ENCODE assay signal across 8 cellular contexts in genomic region chr4:80202784-80203553, GRCh38. TPM values are rescaled to one million over a fixed set of nuclear protein-coding genes. Genes with fewer than 3 reads are reported as not detected.
DNase-seq lines count a peak whose midpoint lies in the region; FAIRE-seq and TF ChIP-seq lines count a peak whose summit lies in the region.

No MANE protein-coding gene starts in this region.

- DNase-seq in GM12891 (ENCODE audit: insufficient read length, low spot score) (peak; percentile 58), HAP-1 (ENCODE audit: low spot score in 2 of 2) (peak; percentile 26 to 50), NCI-H1105 (lab: John Stamatoyannopoulos, UW) (peak; percentile 22), fibroblast of mammary gland (ENCODE audit: low read depth) (no peak), ovary (peak; percentile 32 to 69 (median 54)), ACHN (no peak), putamen (ENCODE audit: low spot score) (no peak)
- peak; percentile 72 for DNase-seq in activated T-cell treated with anti-CD3 and anti-CD28 coated beads, Interleukin-2, amount 50 U/mL, for 24 hours

- H3K9me3 ChIP-seq in HAP-1 (no peaks in the 10 kb centered on the region), ovary (no peaks in the 10 kb centered on the region)

- in situ Hi-C loops in HAP-1 (cut with MboI; ENCODE audit: low sequenced_read_pairs) (loop anchor here (25.0 kb wide), 1 partner anchor 834 kb away; the partner anchor contains the start of gene BMP3), ACHN (cut with HindIII; ENCODE audit: low pct_ligation_motif_present, low pct_unique_long_range_greater_than_20kb, low sequenced_read_pairs) (no loop called here)

- H3K36me3 Mint-ChIP-seq in activated T-cell treated with anti-CD3 and anti-CD28 coated beads, Interleukin-2, amount 50 U/mL, for 24 hours (ENCODE audit: low read depth) = no peaks in the 10 kb centered on the region

- peak overlapping the region; percentile 72 to 75 for H3K27ac ChIP-seq in ovary

- peak overlapping the region; percentile 57 for H3K27ac Mint-ChIP-seq in activated T-cell treated with anti-CD3 and anti-CD28 coated beads, Interleukin-2, amount 50 U/mL, for 24 hours

- peaks cover 40% of the 10 kb centered on the region for H3K27me3 Mint-ChIP-seq in activated T-cell treated with anti-CD3 and anti-CD28 coated beads, Interleukin-2, amount 50 U/mL, for 24 hours

- no peaks in the 10 kb centered on the region for H3K27me3 ChIP-seq in HAP-1 (ENCODE audit: low read depth)
- no peaks in the 10 kb centered on the region for H3K27me3 ChIP-seq in ovary

- H3K4me1 Mint-ChIP-seq in activated T-cell treated with anti-CD3 and anti-CD28 coated beads, Interleukin-2, amount 50 U/mL, for 24 hours (ENCODE audit: low read depth) = peaks cover 21% of the 10 kb centered on the region

- TF ChIP-seq POLR2A in GM12891 (IDR thresholded peaks at IDR 0.05; ENCODE audit: low read depth, low read length) (no peak), ovary (IDR thresholded peaks at IDR 0.05) (no peak)

- H3K4me3 ChIP-seq in HAP-1 = peak overlapping the region; percentile 30
- peak overlapping the region; percentile 35 for H3K4me3 ChIP-seq in fibroblast of mammary gland (ENCODE audit: control insufficient read depth, low read depth, low read length)
- H3K4me3 ChIP-seq in ovary = peak overlapping the region; percentile 68

- intact Hi-C loops in ovary (cut with DNase I) = loop anchor here in 2 of 4 donors (10.0 kb wide), 2 partner anchors 1248 to 1258 kb away; no protein-coding TSS in a partner anchor

- TF ChIP-seq CTCF in fibroblast of mammary gland (conservative IDR thresholded peaks at IDR 0.05; ENCODE audit: control insufficient read depth, insufficient read depth, low read depth, low read length) = no peak
- TF ChIP-seq CTCF in ovary (IDR thresholded peaks at IDR 0.05) = peak in 1 of 3 donors; percentile 20

- 2 to 4% (median 4%) methylated on average over 74 to 81 of the region's 81 CpGs for WGBS in ovary, 3 donors

- no peaks in the 10 kb centered on the region for H3K36me3 ChIP-seq in HAP-1 (replicated peaks)
- no peaks in the 10 kb centered on the region for H3K36me3 ChIP-seq in ovary

- H3K4me1 ChIP-seq in HAP-1 = no peaks in the 10 kb centered on the region
- peaks cover 5% of the 10 kb centered on the region for H3K4me1 ChIP-seq in ovary (ENCODE audit: insufficient read depth)

- peak overlapping the region; percentile 75 for H3K4me3 Mint-ChIP-seq in activated T-cell treated with anti-CD3 and anti-CD28 coated beads, Interleukin-2, amount 50 U/mL, for 24 hours

- no peak for TF ChIP-seq EP300 in ovary (IDR thresholded peaks at IDR 0.05)

- H3K9me3 Mint-ChIP-seq in activated T-cell treated with anti-CD3 and anti-CD28 coated beads, Interleukin-2, amount 50 U/mL, for 24 hours = no peaks in the 10 kb centered on the region

- peak; percentile 96 for FAIRE-seq in GM12891 (lab: Jason Lieb, UNC)

TF ChIP-seq in GM12891, 5 proteins besides CTCF, POLR2A, EP300 and RAD21:
- no peak for TF ChIP-seq POU2F2 (IDR thresholded peaks at IDR 0.05; ENCODE audit: low read depth, low read length)
- no peak for TF ChIP-seq TAF1 (IDR thresholded peaks at IDR 0.05; ENCODE audit: low read depth, low read length)
- TF ChIP-seq POLR2AphosphoS5 (IDR thresholded peaks at IDR 0.05; ENCODE audit: low read depth, low read length) = no peak
- no peak for TF ChIP-seq SPI1 (IDR thresholded peaks at IDR 0.05; ENCODE audit: low read depth, low read length)
- TF ChIP-seq PAX5 (IDR thresholded peaks at IDR 0.05; ENCODE audit: insufficient read depth, low read length, severe bottlenecking) = no peak

RNA-seq across cellular contexts. Expression of gene PRDM8, which starts 5.7 kb away (rescaled TPM):
- polyA plus RNA-seq in GM12891 (2012; ENCODE audit: low read depth, missing spikeins) = 0.73 TPM
- 10 to 100 TPM in 2 of 7 donors, 1 to 10 TPM in 5; 4.8 to 14.3 (median 8.1) TPM for total RNA-seq in ovary
- polyA plus RNA-seq in ovary = 1 to 10 TPM; 3.6 to 6.2 TPM

Comparison
In these comparisons a context has a peak if more than half of its experiments do, and no peak if none do; other contexts are left out.
1. DNase-seq: peak in GM12891 (single experiment), HAP-1 (2 of 2), NCI-H1105 (single experiment), activated T-cell treated with anti-CD3 and anti-CD28 coated beads, Interleukin-2, amount 50 U/mL, for 24 hours (single experiment) and ovary (5 of 5); none in fibroblast of mammary gland (single experiment), ACHN (single experiment) and putamen (single experiment).
2. Peak in every context shown above with its lines, with median percentiles within 50 percentile points of each other: H3K4me3 ChIP-seq.